9 cellular contexts compared by ENCODE assay signal in the genomic region with DNA sequence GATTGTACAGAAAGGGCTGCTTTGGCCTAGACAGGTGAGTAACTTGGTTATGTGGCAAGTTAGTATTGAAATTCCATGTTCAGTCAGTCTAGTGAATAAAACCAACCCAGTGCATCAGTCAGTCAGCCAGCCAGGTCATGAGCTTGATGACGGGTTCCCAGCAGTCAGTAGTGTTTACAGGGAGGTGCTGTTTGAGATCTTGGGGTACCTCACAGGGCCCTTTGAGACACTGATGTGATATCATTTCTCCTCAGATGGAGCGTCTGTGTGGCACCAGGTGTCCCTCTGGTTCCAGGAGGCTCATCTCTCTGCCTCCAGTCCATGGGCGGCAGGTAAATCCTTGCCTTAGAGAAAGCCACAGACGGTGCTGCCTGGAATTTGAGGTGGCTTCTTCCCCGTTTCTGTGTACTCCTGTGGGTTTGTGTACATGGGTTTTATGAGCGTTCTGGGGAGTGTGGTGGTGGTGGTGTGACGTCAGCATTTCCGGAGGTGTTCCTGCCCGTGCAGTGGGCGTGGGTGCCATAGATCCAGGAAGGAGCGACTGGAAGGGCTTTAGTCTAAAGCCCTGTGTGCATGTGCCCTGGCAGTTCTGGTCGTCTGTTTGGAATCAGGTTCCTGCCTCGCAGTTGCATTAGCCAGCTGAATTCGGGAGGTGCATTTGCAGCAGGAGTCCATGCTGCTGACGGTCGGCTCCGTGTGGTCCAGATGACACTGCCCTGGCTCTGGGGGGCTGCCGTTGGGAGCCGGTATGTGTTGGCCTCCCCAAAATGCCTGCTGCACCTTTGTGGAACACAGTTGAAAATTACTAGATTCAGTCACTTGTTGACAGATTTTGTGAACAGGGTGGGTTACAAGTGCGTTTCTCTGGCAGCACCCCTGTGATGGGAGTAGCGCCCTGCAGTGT. TPM values are rescaled to one million over a fixed set of nuclear protein-coding genes. Genes with fewer than 3 reads are reported as not detected.
DNase-seq lines count a peak whose midpoint lies in the region; ATAC-seq and TF ChIP-seq lines count a peak whose summit lies in the region.
"Had no signal": no experiment of that assay in that cellular context is flagged by ENCODE, and none has a peak within 500 bp of the region (broad histone marks: within the 10 kb centered on the region; RNA-seq: fewer than 3 reads in every experiment).

No MANE protein-coding gene starts in this region.

- peak overlapping the region in 14 of 21 experiments; percentile 10 to 100 (median 98) for H3K27ac ChIP-seq in skin epidermis

- no peaks in the 10 kb centered on the region for H3K36me3 Mint-ChIP-seq in chondrocyte (ENCODE audit: low read depth)

- no peaks in the 10 kb centered on the region for H3K9me3 Mint-ChIP-seq in chondrocyte (ENCODE audit: low read depth)

- H3K27me3 Mint-ChIP-seq in chondrocyte (ENCODE audit: low read depth) = no peaks in the 10 kb centered on the region

- H3K4me3 ChIP-seq in skin epidermis = peak overlapping the region in 2 of 7 experiments; percentile 59 to 99

- no peak for TF ChIP-seq CTCF in chondrocyte (IDR thresholded peaks at IDR 0.05)

- H3K27ac Mint-ChIP-seq in chondrocyte (ENCODE audit: unreplicated experiment) = no peak overlapping the region

- peak overlapping the region; percentile 76 for H3K4me3 Mint-ChIP-seq in chondrocyte (ENCODE audit: unreplicated experiment)

- DNase-seq in Daoy (ENCODE audit: low read depth) = peak; percentile 15
- DNase-seq in T-helper 9 cell = peak; percentile 57
- DNase-seq in chondrocyte (ENCODE audit: low spot score) = no peak
- DNase-seq in NCI-H2227 (lab: John Stamatoyannopoulos, UW; ENCODE audit: unreplicated experiment) = no peak
- no peak for DNase-seq in SHP77 treated with DMSO at 0.1 percent for 48 hours (lab: John Stamatoyannopoulos, UW)
- DNase-seq: RPMI8226 had no signal

- ATAC-seq in GM19351 (IDR thresholded peaks at IDR 0.05; ENCODE audit: unreplicated experiment) (no peak), esophagus mucosa (no peak)

- H3K4me1 Mint-ChIP-seq in chondrocyte (ENCODE audit: low read depth) = peaks cover 44% of the 10 kb centered on the region

RNA-seq across cellular contexts. Expression of a gene that starts 2.1 kb away (rescaled TPM):
- total RNA-seq in Daoy (2014; rRNA removed; shearing (Covaris generic)) = 12.1 and 13.9 TPM in 2 replicates
- total RNA-seq in chondrocyte (20.0 to 21.0 TPM (median 20.9 TPM) in 3 replicates), esophagus mucosa (10.7 TPM)

Comparison
In these comparisons a context has a peak if more than half of its experiments do, and no peak if none do; other contexts are left out.
1. DNase-seq: peak in Daoy (single experiment) and T-helper 9 cell (single experiment); none in chondrocyte (single experiment), NCI-H2227 (single experiment) and SHP77 treated with DMSO at 0.1 percent for 48 hours (single experiment).